10 cellular contexts compared by ENCODE assay signal in genomic region chr19:15280048-15280725, GRCh38. TPM values are rescaled to one million over a fixed set of nuclear protein-coding genes. Genes with fewer than 3 reads are reported as not detected.
DNase-seq lines count a peak whose midpoint lies in the region; ATAC-seq lines count a peak whose summit lies in the region.
"Had no signal": no experiment of that assay in that cellular context is flagged by ENCODE, and none has a peak within 500 bp of the region (broad histone marks: within the 10 kb centered on the region; RNA-seq: fewer than 3 reads in every experiment).

No MANE protein-coding gene starts in this region.

- ATAC-seq in activated naive CD4-positive, alpha-beta T cell treated with anti-CD3 and anti-CD28 coated beads, Interleukin-2, amount 50 U/mL, for 72 hours, result no peak
- no peak for ATAC-seq in effector memory CD8-positive, alpha-beta T cell (replicated peaks)
- peak in 1 of 2 donors; percentile 17 for ATAC-seq in naive thymus-derived CD8-positive, alpha-beta T cell
- no peak for ATAC-seq in GM18511 (IDR thresholded peaks at IDR 0.05; ENCODE audit: unreplicated experiment)

- H3K4me1 Mint-ChIP-seq in activated naive CD4-positive, alpha-beta T cell treated with anti-CD3 and anti-CD28 coated beads, Interleukin-2, amount 50 U/mL, for 24 hours, result peaks cover 94% of the 10 kb centered on the region
- peaks cover 70 to 88% of the 10 kb centered on the region in 2 donors for H3K4me1 Mint-ChIP-seq in effector memory CD8-positive, alpha-beta T cell (ENCODE audit: low read depth in 2 of 2)
- H3K4me1 Mint-ChIP-seq in naive thymus-derived CD8-positive, alpha-beta T cell, result peaks cover 42 to 98% (median 94%) of the 10 kb centered on the region in 4 donors

- H3K4me3 Mint-ChIP-seq in activated naive CD4-positive, alpha-beta T cell treated with anti-CD3 and anti-CD28 coated beads, Interleukin-2, amount 50 U/mL, for 24 hours, result no peak overlapping the region
- peak overlapping the region; percentile 33 to 37 for H3K4me3 Mint-ChIP-seq in effector memory CD8-positive, alpha-beta T cell
- peak overlapping the region in 8 of 10 donors; percentile 18 to 66 (median 44) for H3K4me3 Mint-ChIP-seq in naive thymus-derived CD8-positive, alpha-beta T cell

- no peaks in the 10 kb centered on the region for H3K27me3 Mint-ChIP-seq in activated naive CD4-positive, alpha-beta T cell treated with anti-CD3 and anti-CD28 coated beads, Interleukin-2, amount 50 U/mL, for 24 hours
- H3K27me3 Mint-ChIP-seq in effector memory CD8-positive, alpha-beta T cell, result no peaks in the 10 kb centered on the region
- H3K27me3 Mint-ChIP-seq in naive thymus-derived CD8-positive, alpha-beta T cell, result no peaks in the 10 kb centered on the region

- POLR2A ChIA-PET in naive thymus-derived CD8-positive, alpha-beta T cell (lab: Charles Lee), result interaction anchor here (1.2 kb wide), 1 partner anchor 8 kb away, joined by 3 read pairs; no protein-coding TSS in a partner anchor

- no peak for DNase-seq in activated naive CD4-positive, alpha-beta T cell treated with anti-CD3 and anti-CD28 coated beads, Interleukin-2, amount 50 U/mL, for 72 hours (ENCODE audit: low spot score in 2 of 2)
- DNase-seq in effector memory CD8-positive, alpha-beta T cell, result no peak
- no peak for DNase-seq in naive thymus-derived CD8-positive, alpha-beta T cell
- DNase-seq in T-helper 1 cell (no peak), NCI-H226 (no peak)
- DNase-seq in activated CD4-positive, alpha-beta T cell treated with anti-CD3 and anti-CD28 coated beads, Interleukin-2, amount 50 U/mL, for 4 hours, result no peak
- DNase-seq: SIG-M5 had no signal

- H3K9me3 Mint-ChIP-seq in activated naive CD4-positive, alpha-beta T cell treated with anti-CD3 and anti-CD28 coated beads, Interleukin-2, amount 50 U/mL, for 24 hours, result no peaks in the 10 kb centered on the region
- H3K9me3 Mint-ChIP-seq in activated naive CD4-positive, alpha-beta T cell treated with anti-CD3 and anti-CD28 coated beads, Interleukin-2, amount 50 U/mL, for 72 hours, result no peaks in the 10 kb centered on the region
- no peaks in the 10 kb centered on the region for H3K9me3 Mint-ChIP-seq in effector memory CD8-positive, alpha-beta T cell
- no peaks in the 10 kb centered on the region for H3K9me3 Mint-ChIP-seq in naive thymus-derived CD8-positive, alpha-beta T cell

- H3K27ac Mint-ChIP-seq in activated naive CD4-positive, alpha-beta T cell treated with anti-CD3 and anti-CD28 coated beads, Interleukin-2, amount 50 U/mL, for 24 hours, result peak overlapping the region; percentile 15
- peak overlapping the region in 1 of 2 donors; percentile 88 for H3K27ac Mint-ChIP-seq in activated naive CD4-positive, alpha-beta T cell treated with anti-CD3 and anti-CD28 coated beads, Interleukin-2, amount 50 U/mL, for 72 hours
- H3K27ac Mint-ChIP-seq in effector memory CD8-positive, alpha-beta T cell, result peak overlapping the region; percentile 89 to 91
- H3K27ac Mint-ChIP-seq in naive thymus-derived CD8-positive, alpha-beta T cell, result peak overlapping the region; percentile 34 to 93 (median 84)

- no peaks in the 10 kb centered on the region for H3K36me3 Mint-ChIP-seq in activated naive CD4-positive, alpha-beta T cell treated with anti-CD3 and anti-CD28 coated beads, Interleukin-2, amount 50 U/mL, for 24 hours
- H3K36me3 Mint-ChIP-seq in activated naive CD4-positive, alpha-beta T cell treated with anti-CD3 and anti-CD28 coated beads, Interleukin-2, amount 50 U/mL, for 72 hours, result no peaks in the 10 kb centered on the region
- H3K36me3 Mint-ChIP-seq in effector memory CD8-positive, alpha-beta T cell (ENCODE audit: insufficient read depth), result peaks cover 17% of the 10 kb centered on the region
- peaks cover 0 to 5% (median 0%) of the 10 kb centered on the region in 3 donors for H3K36me3 Mint-ChIP-seq in naive thymus-derived CD8-positive, alpha-beta T cell

RNA-seq across cellular contexts. Expression of gene EPHX3, which starts 47.9 kb away (rescaled TPM):
- total RNA-seq in activated naive CD4-positive, alpha-beta T cell treated with anti-CD3 and anti-CD28 coated beads, Interleukin-2, amount 50 U/mL, for 72 hours, result under 1 TPM in 1 of 2 donors, not detected in 1; 0.27 TPM
- under 1 TPM in 1 of 2 experiments, not detected in 1; 0.65 TPM for total RNA-seq in naive thymus-derived CD8-positive, alpha-beta T cell
- not detected for polyA plus RNA-seq in naive thymus-derived CD8-positive, alpha-beta T cell
- total RNA-seq: HT-29 had no signal

RNA-seq across cellular contexts. Expression of gene BRD4, which starts 52.2 kb away (rescaled TPM):
- total RNA-seq in activated naive CD4-positive, alpha-beta T cell treated with anti-CD3 and anti-CD28 coated beads, Interleukin-2, amount 50 U/mL, for 72 hours, result 100 to 1,000 TPM; 108 to 114 TPM
- total RNA-seq in naive thymus-derived CD8-positive, alpha-beta T cell, result 100 to 1,000 TPM; 172 to 180 TPM
- polyA plus RNA-seq in naive thymus-derived CD8-positive, alpha-beta T cell, result 10 to 100 TPM; 10.6 to 37.2 (median 11.5) TPM
